In the genomic region with DNA sequence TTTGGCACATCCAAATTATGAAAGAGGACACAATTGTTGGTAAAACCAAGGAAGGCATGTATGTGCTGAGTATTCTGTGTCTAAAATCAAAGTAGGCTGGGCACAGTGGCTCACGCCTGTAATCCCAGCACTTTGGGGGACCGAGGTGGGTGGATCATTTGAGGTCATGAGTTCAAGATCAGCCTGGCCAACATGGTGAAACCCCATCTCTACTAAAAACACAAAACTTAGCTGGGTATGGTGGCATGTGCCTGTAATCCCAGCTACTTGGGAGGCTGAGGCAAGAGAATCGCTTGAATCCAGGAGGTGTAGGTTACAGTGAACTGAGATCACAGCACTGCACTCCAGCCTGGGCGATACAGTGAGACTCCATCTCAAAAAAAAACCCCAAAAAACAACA, we compare ENCODE assay signal across 7 cellular contexts. TPM values are rescaled to one million over a fixed set of nuclear protein-coding genes. Genes with fewer than 3 reads are reported as not detected.
A peak's percentile ranks its signal among the peaks of the same experiment; 100 is the strongest.
DNase-seq lines count a peak whose midpoint lies in the region; ATAC-seq and TF ChIP-seq lines count a peak whose summit lies in the region.
"Not testable (repeated sequence)": the region's sequence is repeated elsewhere in the genome, so short reads cannot be mapped to it uniquely, and the experiment has no call there.

No MANE protein-coding gene starts in this region.

- intact Hi-C loops in Calu3 (cut with micrococcal nuclease; ENCODE audit: unreplicated experiment): loop anchor here (5.0 kb wide), 1 partner anchor 35 kb away; no protein-coding TSS in a partner anchor
- intact Hi-C loops in ascending aorta (cut with DNase I); left ventricle myocardium inferior (cut with micrococcal nuclease): not testable (repeated sequence)

- not testable (repeated sequence) for H3K27me3 Mint-ChIP-seq in Calu3 (ENCODE audit: unreplicated experiment); T-cell; natural killer cell treated with Interleukin-12 subunit alpha and Interleukin-12 subunit beta and Interleukin-15 and Interleukin-18, amount 100 ng/mL, for 72 hours; stimulated activated naive CD8-positive, alpha-beta T cell treated with anti-CD3 and anti-CD28 coated beads, Interleukin-15, Interleukin-2, amounts not matched to agents 100 ng/mL and 50 ng/mL, for 24 hours

- H3K4me1 Mint-ChIP-seq in Calu3 (ENCODE audit: low read depth, unreplicated experiment) (peaks cover 70% of the 10 kb centered on the region), T-cell (peaks cover 57% of the 10 kb centered on the region in 3 donors)
- peaks cover 45 to 47% of the 10 kb centered on the region in 2 donors for H3K4me1 Mint-ChIP-seq in natural killer cell treated with Interleukin-12 subunit alpha and Interleukin-12 subunit beta and Interleukin-15 and Interleukin-18, amount 100 ng/mL, for 72 hours (ENCODE audit: low read depth in 2 of 2)
- peaks cover 68% of the 10 kb centered on the region for H3K4me1 Mint-ChIP-seq in stimulated activated naive CD8-positive, alpha-beta T cell treated with anti-CD3 and anti-CD28 coated beads, Interleukin-15, Interleukin-2, amounts not matched to agents 100 ng/mL and 50 ng/mL, for 24 hours (ENCODE audit: low read depth)

- not testable (repeated sequence) for H3K9me3 ChIP-seq in ascending aorta; left ventricle myocardium inferior (replicated peaks)

- CTCF ChIA-PET in Calu3 (lab: Charles Lee): interaction anchor here (1.3 kb wide), 2 partner anchors 56 to 190 kb away, joined by 4 to 5 read pairs; partner anchors contain the start of gene RFESD
- CTCF ChIA-PET in T-cell (lab: Charles Lee): interaction anchor here (0.7 to 3.8 kb wide), 8 partner anchors 8 to 173 kb away, joined by 3 to 17 read pairs (median 4); partner anchors contain the start of gene GLRX (in 1 of the 2)

- POLR2A ChIA-PET in T-cell (lab: Charles Lee): interaction anchor here in 1 of 2 donors (0.8 to 1.0 kb wide), 2 partner anchors 13 to 56 kb away, joined by 3 read pairs; no protein-coding TSS in a partner anchor

- ATAC-seq in T-cell (replicated peaks in 1 of 4); natural killer cell treated with Interleukin-12 subunit alpha and Interleukin-12 subunit beta and Interleukin-15 and Interleukin-18, amount 100 ng/mL, for 72 hours: not testable (repeated sequence)

- H3K27ac ChIP-seq in ascending aorta (peak overlapping the region; percentile 89 to 90), left ventricle myocardium inferior (replicated peaks) (peak overlapping the region; percentile 95)

- not testable (repeated sequence) for H3K9me3 Mint-ChIP-seq in Calu3 (ENCODE audit: low read depth, unreplicated experiment); T-cell; natural killer cell treated with Interleukin-12 subunit alpha and Interleukin-12 subunit beta and Interleukin-15 and Interleukin-18, amount 100 ng/mL, for 72 hours; stimulated activated naive CD8-positive, alpha-beta T cell treated with anti-CD3 and anti-CD28 coated beads, Interleukin-15, Interleukin-2, amounts not matched to agents 100 ng/mL and 50 ng/mL, for 24 hours

- TF ChIP-seq CTCF in Calu3 (IDR thresholded peaks at IDR 0.05; ENCODE audit: unreplicated experiment); ascending aorta (IDR thresholded peaks at IDR 0.05); left ventricle myocardium inferior (IDR thresholded peaks at IDR 0.05; ENCODE audit: borderline replicate concordance): not testable (repeated sequence)

- H3K4me3 Mint-ChIP-seq in Calu3 (ENCODE audit: low read depth, unreplicated experiment): peak overlapping the region; percentile 15
- H3K4me3 Mint-ChIP-seq in T-cell: peak overlapping the region in 1 of 3 donors; percentile 84
- peak overlapping the region; percentile 96 for H3K4me3 Mint-ChIP-seq in natural killer cell treated with Interleukin-12 subunit alpha and Interleukin-12 subunit beta and Interleukin-15 and Interleukin-18, amount 100 ng/mL, for 72 hours
- H3K4me3 Mint-ChIP-seq in stimulated activated naive CD8-positive, alpha-beta T cell treated with anti-CD3 and anti-CD28 coated beads, Interleukin-15, Interleukin-2, amounts not matched to agents 100 ng/mL and 50 ng/mL, for 24 hours: peak overlapping the region; percentile 12

- not testable (repeated sequence) for H3K4me3 ChIP-seq in ascending aorta, left ventricle myocardium inferior

- H3K27me3 ChIP-seq in ascending aorta; left ventricle myocardium inferior (ENCODE audit: low read depth): not testable (repeated sequence)

- H3K27ac Mint-ChIP-seq in Calu3 (ENCODE audit: unreplicated experiment): not testable (repeated sequence)
- H3K27ac Mint-ChIP-seq in T-cell: peak overlapping the region; percentile 94 to 95
- peak overlapping the region; percentile 94 for H3K27ac Mint-ChIP-seq in natural killer cell treated with Interleukin-12 subunit alpha and Interleukin-12 subunit beta and Interleukin-15 and Interleukin-18, amount 100 ng/mL, for 72 hours
- peak overlapping the region; percentile 78 for H3K27ac Mint-ChIP-seq in stimulated activated naive CD8-positive, alpha-beta T cell treated with anti-CD3 and anti-CD28 coated beads, Interleukin-15, Interleukin-2, amounts not matched to agents 100 ng/mL and 50 ng/mL, for 24 hours

- not testable (repeated sequence) for H3K36me3 ChIP-seq in ascending aorta, left ventricle myocardium inferior

- H3K4me1 ChIP-seq in ascending aorta (peaks cover 3 to 19% of the 10 kb centered on the region in 2 donors), left ventricle myocardium inferior (peaks cover 42% of the 10 kb centered on the region)

- not testable (repeated sequence) for DNase-seq in Calu3; T-cell; ascending aorta (ENCODE audit: low spot score in 2 of 2); left ventricle myocardium inferior; natural killer cell treated with Interleukin-12 subunit alpha and Interleukin-12 subunit beta and Interleukin-15 and Interleukin-18, amount 100 ng/mL, for 72 hours (ENCODE audit: low spot score)
- peak; percentile 42 for DNase-seq in activated CD8-positive, alpha-beta memory T cell treated with anti-CD3 and anti-CD28 coated beads, Interleukin-2, amount 50 U/mL, for 48 hours

- BruUV-seq in Calu3 (replicated peaks; lab: Mats Ljungman, UMichigan): not testable (repeated sequence)

- H3K36me3 Mint-ChIP-seq in Calu3 (ENCODE audit: insufficient read depth, unreplicated experiment): peaks cover 18% of the 10 kb centered on the region
- not testable (repeated sequence) for H3K36me3 Mint-ChIP-seq in T-cell; natural killer cell treated with Interleukin-12 subunit alpha and Interleukin-12 subunit beta and Interleukin-15 and Interleukin-18, amount 100 ng/mL, for 72 hours; stimulated activated naive CD8-positive, alpha-beta T cell treated with anti-CD3 and anti-CD28 coated beads, Interleukin-15, Interleukin-2, amounts not matched to agents 100 ng/mL and 50 ng/mL, for 24 hours (ENCODE audit: low read depth)

RNA-seq across cellular contexts. Expression of gene GLRX, which starts 14.4 kb away (rescaled TPM):
- total RNA-seq in Calu3 (2022): 27.9 and 33.7 TPM in 2 replicates
- 10 to 100 TPM; 27.6 to 73.3 (median 56.8) TPM for total RNA-seq in T-cell
- 18.5 TPM for total RNA-seq in ascending aorta
- 139 TPM for total RNA-seq in left ventricle myocardium inferior
- total RNA-seq in natural killer cell treated with Interleukin-12 subunit alpha and Interleukin-12 subunit beta and Interleukin-15 and Interleukin-18, amount 100 ng/mL, for 72 hours: 100 to 1,000 TPM; 109 to 408 TPM
